Comparison of ENCODE assay signal across 1 cellular context in genomic region chr11:70312401-70313357, GRCh38.
TF ChIP-seq lines count a peak whose summit lies in the region.

No MANE protein-coding gene starts in this region.

TF ChIP-seq in K562, 482 proteins besides CTCF, POLR2A, EP300 and RAD21 (continued from another document and continues in another):
- TF ChIP-seq MGA (IDR thresholded peaks at IDR 0.05) (peak; percentile 48; the same call in 1 of the 2 replicates), ZNF277 (CRISPR knock-in tag; IDR thresholded peaks at IDR 0.05; ENCODE audit: borderline replicate concordance) (no peak), TEAD2 (tag; IDR thresholded peaks at IDR 0.05) (no peak), JUN (IDR thresholded peaks at IDR 0.05; ENCODE audit: borderline replicate concordance, low read depth, low read length) (no peak), JUN (CRISPR knock-in tag; IDR thresholded peaks at IDR 0.05; ENCODE audit: borderline replicate concordance) (no peak), ARID1B (IDR thresholded peaks at IDR 0.05) (peak; percentile 60; the same call in 1 of the 2 replicates), NR4A1 (CRISPR knock-in tag; IDR thresholded peaks at IDR 0.05) (no peak), NR4A1 (tag; IDR thresholded peaks at IDR 0.05) (no peak), EHMT2 (IDR thresholded peaks at IDR 0.05) (no peak), USF2 (CRISPR knock-in tag; IDR thresholded peaks at IDR 0.05) (no peak), ZNF512 (tag; IDR thresholded peaks at IDR 0.05) (no peak), CEBPG (CRISPR knock-in tag; IDR thresholded peaks at IDR 0.05) (no peak), CEBPG (tag; conservative IDR thresholded peaks at IDR 0.05 in 1 of 2, IDR thresholded peaks at IDR 0.05 in 1 of 2) (no peak), NCOA2 (IDR thresholded peaks at IDR 0.05; ENCODE audit: partially characterized antibody in 2 of 2) (no peak), GTF2F1 (IDR thresholded peaks at IDR 0.05; ENCODE audit: low read depth, low read length) (no peak), PHTF2 (CRISPR knock-in tag; IDR thresholded peaks at IDR 0.05) (no peak), FOXP1 (CRISPR knock-in tag; IDR thresholded peaks at IDR 0.05) (no peak), ZNF551 (CRISPR knock-in tag; IDR thresholded peaks at IDR 0.05) (no peak), CEBPZ (IDR thresholded peaks at IDR 0.05; ENCODE audit: borderline replicate concordance, low read depth, low read length) (no peak), ERF (CRISPR knock-in tag; IDR thresholded peaks at IDR 0.05) (no peak), ZNF655 (CRISPR knock-in tag; IDR thresholded peaks at IDR 0.05) (no peak), GTF2A2 (tag; IDR thresholded peaks at IDR 0.05) (no peak), YY1 (IDR thresholded peaks at IDR 0.05; ENCODE audit: borderline replicate concordance in 1 of 3, control insufficient read depth in 1 of 3, extremely low read depth in 1 of 3, insufficient read depth in 3 of 3, insufficient read length in 1 of 3, insufficient replicate concordance in 2 of 3, low read depth in 1 of 3, low read length in 2 of 3) (peak in 1 of 3 experiments; percentile 52), MAX (CRISPR knock-in tag; IDR thresholded peaks at IDR 0.05) (peak; percentile 78; the same call in 1 of the 2 replicates), ZNF57 (CRISPR knock-in tag; IDR thresholded peaks at IDR 0.05) (no peak), ZKSCAN3 (CRISPR knock-in tag; IDR thresholded peaks at IDR 0.05) (no peak), TFAP4 (CRISPR knock-in tag; IDR thresholded peaks at IDR 0.05; ENCODE audit: borderline replicate concordance) (0 out of 2 replicates have a peak, but pooled peaks have one; percentile 1), NFRKB (IDR thresholded peaks at IDR 0.05; ENCODE audit: low read depth) (no peak), GATAD2A (IDR thresholded peaks at IDR 0.05) (no peak), NCOA4 (IDR thresholded peaks at IDR 0.05; ENCODE audit: partially characterized antibody) (no peak), BRF1 (IDR thresholded peaks at IDR 0.05; ENCODE audit: borderline replicate concordance, extremely low read depth, insufficient read length) (no peak), HNRNPH1 (optimal IDR thresholded peaks at IDR 0.05; ENCODE audit: low read depth, low read length) (no peak), KDM1A (IDR thresholded peaks at IDR 0.05) (no peak), PHF20 (IDR thresholded peaks at IDR 0.05; ENCODE audit: partially characterized antibody) (no peak), NR2C2 (CRISPR knock-in tag; IDR thresholded peaks at IDR 0.05) (no peak), NR2C2 (tag; IDR thresholded peaks at IDR 0.05) (peak; percentile 73), ZNF511 (CRISPR knock-in tag; IDR thresholded peaks at IDR 0.05) (no peak)
